ENCODE assay signal across 13 cellular contexts in the genomic region with DNA sequence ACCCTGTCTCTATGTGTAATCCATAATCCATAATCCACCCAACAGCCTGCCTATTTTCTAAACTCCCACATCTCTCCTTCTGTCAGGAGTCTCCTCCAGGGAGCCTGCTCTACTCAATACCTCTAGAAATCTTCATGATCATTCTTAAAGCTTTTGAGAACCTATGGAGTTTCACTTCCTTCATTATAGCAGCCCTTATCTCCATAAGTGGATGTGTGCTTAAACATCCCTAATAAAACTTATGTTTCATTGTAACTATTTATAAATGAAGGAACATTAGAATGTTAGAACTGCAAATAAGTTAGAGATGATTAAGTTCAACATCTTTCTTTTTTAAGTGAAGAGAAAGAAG. TPM values are rescaled to one million over a fixed set of nuclear protein-coding genes. Genes with fewer than 3 reads are reported as not detected.
A peak's percentile ranks its signal among the peaks of the same experiment; 100 is the strongest.
DNase-seq lines count a peak whose midpoint lies in the region; ATAC-seq and TF ChIP-seq lines count a peak whose summit lies in the region.
"Had no signal": no experiment of that assay in that cellular context is flagged by ENCODE, and none has a peak within 500 bp of the region (broad histone marks: within the 10 kb centered on the region; RNA-seq: fewer than 3 reads in every experiment).

No MANE protein-coding gene starts in this region.

- H3K79me2 ChIP-seq in KMS-11 (ENCODE audit: insufficient read depth, low read depth): no peaks in the 10 kb centered on the region

- ATAC-seq in GM18909 (IDR thresholded peaks at IDR 0.05; ENCODE audit: poor library complexity, unreplicated experiment): peak; percentile 62
- ATAC-seq in GM21390 (IDR thresholded peaks at IDR 0.05; ENCODE audit: unreplicated experiment): no peak
- ATAC-seq in omental fat pad (ENCODE audit: low FRiP score): no peak
- ATAC-seq: activated CD4-positive, CD25-positive, alpha-beta regulatory T cell treated with anti-CD3 and anti-CD28 coated beads, Interleukin-2, amount 50 U/mL, for 24 hours had no signal

- DNase-seq in colonic mucosa (no peak), omental fat pad (ENCODE audit: low spot score) (no peak)
- no peak for DNase-seq in stimulated activated naive CD4-positive, alpha-beta T cell (lab: John Stamatoyannopoulos, UW)
- DNase-seq: stimulated activated CD8-positive, alpha-beta memory T cell treated with anti-CD3 and anti-CD28 coated beads, Interleukin-4, amount 100 ng/mL, for 48 hours; upper lobe of right lung had no signal

- intact Hi-C loops in colonic mucosa (cut with DNase I): no loop called here

- H3K36me3 ChIP-seq in KMS-11 (ENCODE audit: insufficient read depth): no peaks in the 10 kb centered on the region
- H3K36me3 ChIP-seq in colonic mucosa: no peaks in the 10 kb centered on the region
- peaks cover 0 to 5% (median 0%) of the 10 kb centered on the region in 5 donors for H3K36me3 ChIP-seq in subcutaneous abdominal adipose tissue (ENCODE audit: control insufficient read depth in 5 of 5, insufficient read depth in 5 of 5, low read length in 5 of 5)
- H3K36me3 ChIP-seq: cardiac muscle cell, pancreas, upper lobe of right lung had no signal

- H3K4me1 ChIP-seq in KMS-11 (ENCODE audit: low read depth, poor library complexity, severe bottlenecking): peaks cover 82% of the 10 kb centered on the region
- H3K4me1 ChIP-seq in colonic mucosa: no peaks in the 10 kb centered on the region
- peaks cover 6 to 88% (median 72%) of the 10 kb centered on the region in 5 donors for H3K4me1 ChIP-seq in subcutaneous abdominal adipose tissue (ENCODE audit: control insufficient read depth in 5 of 5, insufficient read depth in 5 of 5, low read length in 5 of 5)
- H3K4me1 ChIP-seq: pancreas had no signal

- H3K27ac ChIP-seq in KMS-11 (peak overlapping the region; percentile 41), colonic mucosa (peak overlapping the region; percentile 34), subcutaneous abdominal adipose tissue (ENCODE audit: low read depth, low read length) (peak overlapping the region; percentile 20)
- H3K27ac ChIP-seq: cardiac muscle cell, pancreas, upper lobe of right lung had no signal

- H2AFZ ChIP-seq in KMS-11 (ENCODE audit: low read depth): no peak overlapping the region

- H4K20me1 ChIP-seq in KMS-11 (ENCODE audit: insufficient read depth): no peaks in the 10 kb centered on the region

- H3K9ac ChIP-seq in KMS-11 (no peak overlapping the region), colonic mucosa (ENCODE audit: low read depth in 2 of 2, low read length in 2 of 2) (no peak overlapping the region), subcutaneous abdominal adipose tissue (ENCODE audit: low read length in 5 of 5) (no peak overlapping the region)

- H3K4me2 ChIP-seq in KMS-11: peak overlapping the region; percentile 53

- no peaks in the 10 kb centered on the region for H3K9me3 ChIP-seq in colonic mucosa
- no peaks in the 10 kb centered on the region for H3K9me3 ChIP-seq in subcutaneous abdominal adipose tissue (ENCODE audit: control insufficient read depth in 5 of 5, low read length in 5 of 5)
- H3K9me3 ChIP-seq: pancreas, upper lobe of right lung had no signal

- H3K4me3 ChIP-seq in KMS-11 (IDR thresholded peaks at IDR 0.05; ENCODE audit: insufficient read depth, low read depth, low read length): no peak overlapping the region
- H3K4me3 ChIP-seq in colonic mucosa: no peak overlapping the region
- no peak overlapping the region for H3K4me3 ChIP-seq in subcutaneous abdominal adipose tissue (ENCODE audit: low read depth in 1 of 5, low read length in 5 of 5)
- H3K4me3 ChIP-seq: cardiac muscle cell, pancreas, upper lobe of right lung had no signal

- H3K27me3 ChIP-seq in KMS-11 (ENCODE audit: insufficient read depth, low read depth) (no peaks in the 10 kb centered on the region), colonic mucosa (no peaks in the 10 kb centered on the region), subcutaneous abdominal adipose tissue (ENCODE audit: control insufficient read depth in 5 of 5, insufficient read depth in 4 of 5, low read length in 5 of 5) (no peaks in the 10 kb centered on the region)
- H3K27me3 ChIP-seq: cardiac muscle cell, upper lobe of right lung had no signal

- TF ChIP-seq CTCF in KMS-11 (conservative IDR thresholded peaks at IDR 0.05; ENCODE audit: low read depth, low read length) (no peak), colonic mucosa (IDR thresholded peaks at IDR 0.05) (no peak), omental fat pad (IDR thresholded peaks at IDR 0.05) (no peak)

RNA-seq across cellular contexts. Expression of a gene that starts 8.4 kb away (rescaled TPM):
- 10 to 100 TPM in 1 of 2 donors, 1 to 10 TPM in 1; 4.0 to 15.9 TPM for total RNA-seq in colonic mucosa
- total RNA-seq in omental fat pad: 10 to 100 TPM; 24.9 to 63.9 (median 40.9) TPM
- total RNA-seq: OCI-LY7 had no signal

RNA-seq across cellular contexts. Expression of a gene that starts 46.4 kb away (rescaled TPM):
- total RNA-seq in colonic mucosa (10 to 100 TPM; 12.7 to 13.6 TPM), omental fat pad (10 to 100 TPM; 15.5 to 25.1 (median 17.1) TPM)
